In genomic region chr10:130739757-130740145, GRCh38 we compare ENCODE assay signal across 17 cellular contexts.
A peak's percentile ranks its signal among the peaks of the same experiment; 100 is the strongest.
DNase-seq lines count a peak whose midpoint lies in the region; ATAC-seq and TF ChIP-seq lines count a peak whose summit lies in the region.
"Had no signal": no experiment of that assay in that cellular context is flagged by ENCODE, and none has a peak within 500 bp of the region (broad histone marks: within the 10 kb centered on the region; RNA-seq: fewer than 3 reads in every experiment).

No MANE protein-coding gene starts in this region.

- intact Hi-C loops in sciatic nerve (cut with DNase I) = no loop called here
- intact Hi-C loops in uterus (cut with DNase I; ENCODE audit: low total_unique reads) = no loop called here

- no peak overlapping the region for H3K4me3 Mint-ChIP-seq in activated T-cell treated with anti-CD3 and anti-CD28 coated beads, Interleukin-2, amount 50 U/mL, for 24 hours
- no peak overlapping the region for H3K4me3 Mint-ChIP-seq in activated T-cell treated with anti-CD3 and anti-CD28 coated beads, Interleukin-2, amount 50 U/mL, for 4 hours
- H3K4me3 Mint-ChIP-seq in endodermal cell = no peak overlapping the region
- H3K4me3 Mint-ChIP-seq: CD14-positive monocyte; CD8-positive, alpha-beta memory T cell had no signal

- H3K36me3 ChIP-seq in endodermal cell (ENCODE audit: control insufficient read depth, insufficient read depth, low read length) = no peaks in the 10 kb centered on the region
- no peaks in the 10 kb centered on the region for H3K36me3 ChIP-seq in suprapubic skin
- H3K36me3 ChIP-seq in uterus = no peaks in the 10 kb centered on the region

- DNase-seq in activated T-cell treated with anti-CD3 and anti-CD28 coated beads, Interleukin-2, amount 50 U/mL, for 24 hours = peak; percentile 3
- no peak for DNase-seq in activated T-cell treated with anti-CD3 and anti-CD28 coated beads, Interleukin-2, amount 50 U/mL, for 4 hours
- peak; percentile 20 for DNase-seq in endodermal cell
- DNase-seq in sciatic nerve (ENCODE audit: low spot score) = peak; percentile 22
- DNase-seq in suprapubic skin (ENCODE audit: low spot score in 2 of 2) = peak; percentile 33 to 45
- DNase-seq in uterus = no peak
- no peak for DNase-seq in NOMO-1 treated with DMSO at 0.1 percent for 48 hours (lab: John Stamatoyannopoulos, UW; ENCODE audit: unreplicated experiment)
- DNase-seq: CD8-positive, alpha-beta memory T cell; DND-41; GDM1; GM23248 had no signal

- ATAC-seq in activated T-cell treated with anti-CD3 and anti-CD28 coated beads, Interleukin-2, amount 50 U/mL, for 4 hours = no peak
- ATAC-seq in sciatic nerve (no peak), HG03095 (IDR thresholded peaks at IDR 0.05; ENCODE audit: unreplicated experiment) (no peak)
- ATAC-seq: HCT116 had no signal

- H3K27me3 ChIP-seq in endodermal cell (ENCODE audit: control insufficient read depth, insufficient read depth, low read length, poor library complexity, severe bottlenecking) (peaks cover 10% of the 10 kb centered on the region), suprapubic skin (peaks cover 13% of the 10 kb centered on the region), uterus (no peaks in the 10 kb centered on the region)

- TF ChIP-seq POLR2A in suprapubic skin (IDR thresholded peaks at IDR 0.05) = no peak
- no peak for TF ChIP-seq POLR2A in uterus (IDR thresholded peaks at IDR 0.05)

- H3K4me1 Mint-ChIP-seq in activated T-cell treated with anti-CD3 and anti-CD28 coated beads, Interleukin-2, amount 50 U/mL, for 24 hours (ENCODE audit: low read depth) = no peaks in the 10 kb centered on the region
- no peaks in the 10 kb centered on the region for H3K4me1 Mint-ChIP-seq in activated T-cell treated with anti-CD3 and anti-CD28 coated beads, Interleukin-2, amount 50 U/mL, for 4 hours (ENCODE audit: low read depth)
- H3K4me1 Mint-ChIP-seq in endodermal cell = peaks cover 14% of the 10 kb centered on the region
- H3K4me1 Mint-ChIP-seq: CD14-positive monocyte; CD8-positive, alpha-beta memory T cell had no signal

- TF ChIP-seq CTCF in endodermal cell (conservative IDR thresholded peaks at IDR 0.05) = no peak
- no peak for TF ChIP-seq CTCF in suprapubic skin (IDR thresholded peaks at IDR 0.05)
- TF ChIP-seq CTCF in uterus (IDR thresholded peaks at IDR 0.05) = no peak

- H3K27ac ChIP-seq in endodermal cell (ENCODE audit: low read depth, low read length) (no peak overlapping the region), suprapubic skin (no peak overlapping the region), uterus (no peak overlapping the region)
- H3K27ac ChIP-seq: 22Rv1, GM23248, HL-60 had no signal

- no peak overlapping the region for H3K9ac ChIP-seq in endodermal cell (ENCODE audit: extremely low read depth, low read length, poor library complexity, severe bottlenecking)
- H3K9ac ChIP-seq: GM23248 had no signal

- no peak overlapping the region for H3K27ac Mint-ChIP-seq in activated T-cell treated with anti-CD3 and anti-CD28 coated beads, Interleukin-2, amount 50 U/mL, for 24 hours
- no peak overlapping the region for H3K27ac Mint-ChIP-seq in endodermal cell
- H3K27ac Mint-ChIP-seq: CD14-positive monocyte; CD8-positive, alpha-beta memory T cell had no signal

- TF ChIP-seq EP300 in suprapubic skin (IDR thresholded peaks at IDR 0.05) = no peak

- H3K27me3 Mint-ChIP-seq in activated T-cell treated with anti-CD3 and anti-CD28 coated beads, Interleukin-2, amount 50 U/mL, for 24 hours = no peaks in the 10 kb centered on the region
- no peaks in the 10 kb centered on the region for H3K27me3 Mint-ChIP-seq in activated T-cell treated with anti-CD3 and anti-CD28 coated beads, Interleukin-2, amount 50 U/mL, for 4 hours (ENCODE audit: low read depth)
- peaks cover 14% of the 10 kb centered on the region for H3K27me3 Mint-ChIP-seq in endodermal cell (ENCODE audit: insufficient read depth)

- WGBS in endodermal cell (ENCODE audit: insufficient coverage in 1 of 2, insufficient read length in 1 of 2), 2 experiments = 85% methylated on average over 8 to 9 of the region's 9 CpGs
- 80% methylated on average over 9 of the region's 9 CpGs for WGBS in suprapubic skin

- H3K4me3 ChIP-seq in endodermal cell (ENCODE audit: low read length) (no peak overlapping the region), suprapubic skin (no peak overlapping the region), uterus (no peak overlapping the region)
- H3K4me3 ChIP-seq: GM23248 had no signal

- no peaks in the 10 kb centered on the region for H3K36me3 Mint-ChIP-seq in activated T-cell treated with anti-CD3 and anti-CD28 coated beads, Interleukin-2, amount 50 U/mL, for 24 hours (ENCODE audit: low read depth)
- no peaks in the 10 kb centered on the region for H3K36me3 Mint-ChIP-seq in activated T-cell treated with anti-CD3 and anti-CD28 coated beads, Interleukin-2, amount 50 U/mL, for 4 hours (ENCODE audit: insufficient read depth)
- no peaks in the 10 kb centered on the region for H3K36me3 Mint-ChIP-seq in endodermal cell (ENCODE audit: low read depth)
- H3K36me3 Mint-ChIP-seq: CD14-positive monocyte; CD8-positive, alpha-beta memory T cell had no signal

- H3K4me1 ChIP-seq in endodermal cell (ENCODE audit: control insufficient read depth, insufficient read depth, low read length) = no peaks in the 10 kb centered on the region
- no peaks in the 10 kb centered on the region for H3K4me1 ChIP-seq in suprapubic skin
- no peaks in the 10 kb centered on the region for H3K4me1 ChIP-seq in uterus
- H3K4me1 ChIP-seq: Caco-2 had no signal

- H3K9me3 ChIP-seq in endodermal cell (ENCODE audit: control insufficient read depth, low read length) = no peaks in the 10 kb centered on the region
- no peaks in the 10 kb centered on the region for H3K9me3 ChIP-seq in suprapubic skin
- no peaks in the 10 kb centered on the region for H3K9me3 ChIP-seq in uterus
- H3K9me3 ChIP-seq: Caco-2 had no signal

- no peaks in the 10 kb centered on the region for H3K9me3 Mint-ChIP-seq in activated T-cell treated with anti-CD3 and anti-CD28 coated beads, Interleukin-2, amount 50 U/mL, for 24 hours
- no peaks in the 10 kb centered on the region for H3K9me3 Mint-ChIP-seq in activated T-cell treated with anti-CD3 and anti-CD28 coated beads, Interleukin-2, amount 50 U/mL, for 4 hours
- no peaks in the 10 kb centered on the region for H3K9me3 Mint-ChIP-seq in endodermal cell

Comparison
In these comparisons a context has a peak if more than half of its experiments do, and no peak if none do; other contexts are left out.
1. DNase-seq: peak in activated T-cell treated with anti-CD3 and anti-CD28 coated beads, Interleukin-2, amount 50 U/mL, for 24 hours (single experiment), endodermal cell (single experiment), sciatic nerve (single experiment) and suprapubic skin (2 of 2); none in activated T-cell treated with anti-CD3 and anti-CD28 coated beads, Interleukin-2, amount 50 U/mL, for 4 hours (single experiment), uterus (0 of 2) and NOMO-1 treated with DMSO at 0.1 percent for 48 hours (single experiment).